In genomic region chr21:44415073-44416025, GRCh38 we compare ENCODE assay signal across 25 cellular contexts. TPM values are rescaled to one million over a fixed set of nuclear protein-coding genes. Genes with fewer than 3 reads are reported as not detected.
DNase-seq lines count a peak whose midpoint lies in the region; ATAC-seq and TF ChIP-seq lines count a peak whose summit lies in the region.
"Had no signal": no experiment of that assay in that cellular context is flagged by ENCODE, and none has a peak within 500 bp of the region (broad histone marks: within the 10 kb centered on the region; RNA-seq: fewer than 3 reads in every experiment).

No MANE protein-coding gene starts in this region.

- 65% methylated on average over 21 of the region's 24 CpGs for WGBS in right lobe of liver (ENCODE audit: insufficient coverage, low coverage, low lambda C conversion rate, missing lambda C conversion rate)
- WGBS in suprapubic skin = 64% methylated on average over 24 of the region's 24 CpGs

- H3K9me3 Mint-ChIP-seq in activated naive CD4-positive, alpha-beta T cell treated with anti-CD3 and anti-CD28 coated beads for 36 hours = no peaks in the 10 kb centered on the region
- peaks cover 11% of the 10 kb centered on the region for H3K9me3 Mint-ChIP-seq in chondrocyte (ENCODE audit: low read depth)
- H3K9me3 Mint-ChIP-seq: CD8-positive, alpha-beta T cell had no signal

- H3K4me3 Mint-ChIP-seq in activated naive CD4-positive, alpha-beta T cell treated with anti-CD3 and anti-CD28 coated beads for 36 hours = no peak overlapping the region
- H3K4me3 Mint-ChIP-seq in chondrocyte (ENCODE audit: unreplicated experiment) = no peak overlapping the region
- H3K4me3 Mint-ChIP-seq: CD8-positive, alpha-beta T cell; nephron had no signal

- H3K4me1 Mint-ChIP-seq in activated naive CD4-positive, alpha-beta T cell treated with anti-CD3 and anti-CD28 coated beads for 36 hours (ENCODE audit: low read depth) = no peaks in the 10 kb centered on the region
- H3K4me1 Mint-ChIP-seq in chondrocyte (ENCODE audit: low read depth) = no peaks in the 10 kb centered on the region
- H3K4me1 Mint-ChIP-seq: nephron had no signal

- H3K27ac Mint-ChIP-seq in activated naive CD4-positive, alpha-beta T cell treated with anti-CD3 and anti-CD28 coated beads for 36 hours = no peak overlapping the region
- H3K27ac Mint-ChIP-seq in chondrocyte (ENCODE audit: unreplicated experiment) = peak overlapping the region; percentile 6
- H3K27ac Mint-ChIP-seq: CD8-positive, alpha-beta T cell; nephron had no signal

- H3K4me1 ChIP-seq in right lobe of liver (no peaks in the 10 kb centered on the region), suprapubic skin (no peaks in the 10 kb centered on the region)
- H3K4me1 ChIP-seq: A549, body of pancreas, foreskin keratinocyte, Peyer's patch, SJCRH30, uterus had no signal

- intact Hi-C loops in activated naive CD4-positive, alpha-beta T cell treated with anti-CD3 and anti-CD28 coated beads for 36 hours (cut with micrococcal nuclease) = no loop called here
- intact Hi-C loops in right lobe of liver (cut with DNase I) = no loop called here

- TF ChIP-seq CTCF in chondrocyte (IDR thresholded peaks at IDR 0.05) = no peak
- TF ChIP-seq CTCF in right lobe of liver (IDR thresholded peaks at IDR 0.05) = no peak
- no peak for TF ChIP-seq CTCF in suprapubic skin (IDR thresholded peaks at IDR 0.05)

- H3K27ac ChIP-seq in right lobe of liver (no peak overlapping the region), suprapubic skin (no peak overlapping the region)
- H3K27ac ChIP-seq: A549, body of pancreas, foreskin keratinocyte, KMS-11, Peyer's patch, SJCRH30, uterus had no signal

- H3K27me3 Mint-ChIP-seq in activated naive CD4-positive, alpha-beta T cell treated with anti-CD3 and anti-CD28 coated beads for 36 hours (ENCODE audit: low read depth) = no peaks in the 10 kb centered on the region
- H3K27me3 Mint-ChIP-seq in chondrocyte (ENCODE audit: low read depth) = peaks cover 24% of the 10 kb centered on the region

- no peak for ATAC-seq in right lobe of liver
- ATAC-seq: A549; body of pancreas; CD8-positive, alpha-beta T cell; foreskin keratinocyte had no signal

- no peaks in the 10 kb centered on the region for H3K36me3 Mint-ChIP-seq in activated naive CD4-positive, alpha-beta T cell treated with anti-CD3 and anti-CD28 coated beads for 36 hours (ENCODE audit: low read depth)
- peaks cover 3% of the 10 kb centered on the region for H3K36me3 Mint-ChIP-seq in chondrocyte (ENCODE audit: low read depth)
- H3K36me3 Mint-ChIP-seq: CD8-positive, alpha-beta T cell had no signal

- TF ChIP-seq POLR2A in right lobe of liver (IDR thresholded peaks at IDR 0.05) (no peak), suprapubic skin (IDR thresholded peaks at IDR 0.05) (no peak)

- H3K9me3 ChIP-seq in right lobe of liver (no peaks in the 10 kb centered on the region), suprapubic skin (no peaks in the 10 kb centered on the region)
- H3K9me3 ChIP-seq: A549, body of pancreas, Peyer's patch, uterus had no signal

- no peak overlapping the region for H3K4me3 ChIP-seq in right lobe of liver
- no peak overlapping the region for H3K4me3 ChIP-seq in suprapubic skin
- H3K4me3 ChIP-seq: A549, body of pancreas, Peyer's patch, SJCRH30, uterus had no signal

- H3K27me3 ChIP-seq in right lobe of liver (no peaks in the 10 kb centered on the region), suprapubic skin (peaks cover 30% of the 10 kb centered on the region)
- H3K27me3 ChIP-seq: body of pancreas, foreskin keratinocyte, Peyer's patch, SJCRH30 had no signal

- no peak for TF ChIP-seq EP300 in suprapubic skin (IDR thresholded peaks at IDR 0.05)

- H3K36me3 ChIP-seq in right lobe of liver (no peaks in the 10 kb centered on the region), suprapubic skin (no peaks in the 10 kb centered on the region)
- H3K36me3 ChIP-seq: Peyer's patch, SJCRH30, uterus had no signal

- CTCF ChIA-PET in activated naive CD4-positive, alpha-beta T cell treated with anti-CD3 and anti-CD28 coated beads for 36 hours (lab: Charles Lee) = no interaction called here

- DNase-seq in activated naive CD4-positive, alpha-beta T cell treated with anti-CD3 and anti-CD28 coated beads for 36 hours = peak; percentile 1
- DNase-seq in activated naive CD4-positive, alpha-beta T cell treated with Interleukin-2 at 50 U/mL for 16 hours = no peak
- DNase-seq in chondrocyte (ENCODE audit: low spot score) (peak; percentile 36), right lobe of liver (peak; percentile 12 to 32 (median 31)), suprapubic skin (ENCODE audit: low spot score in 2 of 2) (peak; percentile 27 to 66), NCI-H1694 (lab: John Stamatoyannopoulos, UW) (no peak)
- no peak for DNase-seq in stimulated activated CD4-positive, alpha-beta T cell treated with anti-CD3 and anti-CD28 coated beads, Interleukin-2, amount 100 ng/mL, for 48 hours
- no peak for DNase-seq in activated CD4-positive, CD25-positive, alpha-beta regulatory T cell (lab: John Stamatoyannopoulos, UW)
- DNase-seq: activated CD4-positive, alpha-beta T cell treated with anti-CD3 and anti-CD28 coated beads for 4 hours; body of pancreas; CD8-positive, alpha-beta T cell; DMS153; effector CD8-positive, alpha-beta T cell; foreskin keratinocyte; GDM1; NCI-H1694 treated with DMSO at 0.1 percent for 48 hours; NCI-H526; SJCRH30; substantia nigra had no signal

RNA-seq across cellular contexts. Expression of gene LRRC3, which starts 40.0 kb away (rescaled TPM):
- 1 to 10 TPM; 2.5 to 2.8 TPM for total RNA-seq in activated naive CD4-positive, alpha-beta T cell treated with anti-CD3 and anti-CD28 coated beads for 36 hours
- 3.3 to 8.0 TPM (median 7.4 TPM) in 3 replicates for total RNA-seq in chondrocyte
- 10 to 100 TPM in 5 of 6 experiments, 1 to 10 TPM in 1; 7.5 to 19.3 (median 13.9) TPM for total RNA-seq in right lobe of liver
- total RNA-seq in suprapubic skin = 1 to 10 TPM; 3.9 to 6.2 (median 4.7) TPM
- total RNA-seq: HT1080, SJCRH30 had no signal

Comparison
In these comparisons a context has a peak if more than half of its experiments do, and no peak if none do; other contexts are left out.
1. DNase-seq: peak in activated naive CD4-positive, alpha-beta T cell treated with anti-CD3 and anti-CD28 coated beads for 36 hours (single experiment), chondrocyte (single experiment), right lobe of liver (3 of 3) and suprapubic skin (2 of 2); none in activated naive CD4-positive, alpha-beta T cell treated with Interleukin-2 at 50 U/mL for 16 hours (single experiment), NCI-H1694 (single experiment), stimulated activated CD4-positive, alpha-beta T cell treated with anti-CD3 and anti-CD28 coated beads, Interleukin-2, amount 100 ng/mL, for 48 hours (0 of 2) and activated CD4-positive, CD25-positive, alpha-beta regulatory T cell (0 of 4).